ENCODE assay signal across 1 cellular context in the genomic region with DNA sequence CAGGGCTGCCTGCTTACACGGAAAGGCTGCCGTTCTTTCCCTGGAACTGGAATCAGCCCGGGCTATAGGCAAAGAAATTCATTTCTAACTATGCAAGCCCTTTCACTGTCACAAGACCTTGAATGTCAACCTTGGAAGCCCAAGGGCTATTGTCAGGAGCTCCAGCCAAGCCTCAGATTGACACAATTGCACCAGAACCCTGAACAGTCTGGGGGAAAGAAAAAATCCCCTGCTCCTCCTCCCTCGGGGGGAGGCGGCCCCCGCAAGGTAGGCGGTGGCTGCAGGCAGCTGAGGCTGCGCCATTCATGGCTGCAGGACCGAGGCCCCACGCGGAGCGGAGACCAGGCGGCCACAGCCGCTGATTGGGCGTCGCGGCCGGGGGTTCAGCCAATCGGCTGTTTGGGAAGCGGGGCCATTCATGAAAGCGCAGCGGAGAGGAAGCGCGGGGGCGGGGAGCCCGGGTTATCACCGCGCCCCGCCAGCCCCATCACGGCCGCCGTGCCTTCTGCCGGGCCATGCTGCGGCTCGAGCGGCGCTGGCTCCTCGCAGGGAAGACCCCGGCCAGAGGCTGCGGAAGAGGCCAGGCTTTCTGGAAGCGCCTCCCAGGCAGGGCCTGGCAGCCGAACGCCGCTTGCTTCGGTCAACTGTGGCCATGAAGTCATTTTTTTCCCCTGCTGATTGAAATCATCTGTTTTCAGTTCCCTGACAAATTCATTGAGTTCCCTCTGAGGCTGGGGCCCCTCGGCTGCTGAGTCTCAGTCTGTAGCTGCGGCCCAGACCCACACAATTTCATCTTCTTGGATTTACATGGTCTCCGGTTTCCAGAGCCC.
TF ChIP-seq lines count a peak whose summit lies in the region.

No MANE protein-coding gene starts in this region.

TF ChIP-seq in GM12878, 131 proteins besides CTCF, POLR2A, EP300 and RAD21 (continued from another document and continues in another):
- TF ChIP-seq, protein P1, sequence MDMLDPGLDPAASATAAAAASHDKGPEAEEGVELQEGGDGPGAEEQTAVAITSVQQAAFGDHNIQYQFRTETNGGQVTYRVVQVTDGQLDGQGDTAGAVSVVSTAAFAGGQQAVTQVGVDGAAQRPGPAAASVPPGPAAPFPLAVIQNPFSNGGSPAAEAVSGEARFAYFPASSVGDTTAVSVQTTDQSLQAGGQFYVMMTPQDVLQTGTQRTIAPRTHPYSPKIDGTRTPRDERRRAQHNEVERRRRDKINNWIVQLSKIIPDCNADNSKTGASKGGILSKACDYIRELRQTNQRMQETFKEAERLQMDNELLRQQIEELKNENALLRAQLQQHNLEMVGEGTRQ (IDR thresholded peaks at IDR 0.05; ENCODE audit: borderline replicate concordance, low read depth, low read length): no peak
- TF ChIP-seq SREBF2 (IDR thresholded peaks at IDR 0.05; ENCODE audit: low read length): no peak
- TF ChIP-seq RFX5 (IDR thresholded peaks at IDR 0.05; ENCODE audit: low read depth, low read length): peak; percentile 82; the same call in 1 of the 2 replicates
- no peak for TF ChIP-seq SREBF1 (IDR thresholded peaks at IDR 0.05; ENCODE audit: low read length)
- TF ChIP-seq CBX5 (IDR thresholded peaks at IDR 0.05; ENCODE audit: low read depth): no peak
- TF ChIP-seq FOXM1 (IDR thresholded peaks at IDR 0.05; ENCODE audit: low read depth, low read length): no peak
- TF ChIP-seq NR2F1 (conservative IDR thresholded peaks at IDR 0.05): peak; percentile 49
- TF ChIP-seq MXI1 (IDR thresholded peaks at IDR 0.05; ENCODE audit: low read depth, low read length): peak; percentile 12; the same call in 1 of the 2 replicates
- TF ChIP-seq BRCA1 (IDR thresholded peaks at IDR 0.05; ENCODE audit: low read depth, low read length): no peak
- TF ChIP-seq POLR2AphosphoS2 (IDR thresholded peaks at IDR 0.05; ENCODE audit: low read depth, low read length): no peak
- no peak for TF ChIP-seq KDM1A (IDR thresholded peaks at IDR 0.05; ENCODE audit: borderline replicate concordance)
- TF ChIP-seq SIN3A (IDR thresholded peaks at IDR 0.05; ENCODE audit: low read depth, low read length): no peak
- TF ChIP-seq EED (IDR thresholded peaks at IDR 0.05; ENCODE audit: low read depth): peak; percentile 89
- TF ChIP-seq TARDBP (IDR thresholded peaks at IDR 0.05; ENCODE audit: borderline replicate concordance): no peak
- TF ChIP-seq, protein P2, sequence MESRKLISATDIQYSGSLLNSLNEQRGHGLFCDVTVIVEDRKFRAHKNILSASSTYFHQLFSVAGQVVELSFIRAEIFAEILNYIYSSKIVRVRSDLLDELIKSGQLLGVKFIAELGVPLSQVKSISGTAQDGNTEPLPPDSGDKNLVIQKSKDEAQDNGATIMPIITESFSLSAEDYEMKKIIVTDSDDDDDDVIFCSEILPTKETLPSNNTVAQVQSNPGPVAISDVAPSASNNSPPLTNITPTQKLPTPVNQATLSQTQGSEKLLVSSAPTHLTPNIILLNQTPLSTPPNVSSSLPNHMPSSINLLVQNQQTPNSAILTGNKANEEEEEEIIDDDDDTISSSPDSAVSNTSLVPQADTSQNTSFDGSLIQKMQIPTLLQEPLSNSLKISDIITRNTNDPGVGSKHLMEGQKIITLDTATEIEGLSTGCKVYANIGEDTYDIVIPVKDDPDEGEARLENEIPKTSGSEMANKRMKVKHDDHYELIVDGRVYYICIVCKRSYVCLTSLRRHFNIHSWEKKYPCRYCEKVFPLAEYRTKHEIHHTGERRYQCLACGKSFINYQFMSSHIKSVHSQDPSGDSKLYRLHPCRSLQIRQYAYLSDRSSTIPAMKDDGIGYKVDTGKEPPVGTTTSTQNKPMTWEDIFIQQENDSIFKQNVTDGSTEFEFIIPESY (IDR thresholded peaks at IDR 0.05): no peak
- TF ChIP-seq CHD1 (IDR thresholded peaks at IDR 0.05; ENCODE audit: low read depth, low read length): no peak
- TF ChIP-seq CEBPB (IDR thresholded peaks at IDR 0.05; ENCODE audit: borderline replicate concordance in 1 of 2, low read depth in 2 of 2, low read length in 2 of 2): no peak
- TF ChIP-seq, protein P3, sequence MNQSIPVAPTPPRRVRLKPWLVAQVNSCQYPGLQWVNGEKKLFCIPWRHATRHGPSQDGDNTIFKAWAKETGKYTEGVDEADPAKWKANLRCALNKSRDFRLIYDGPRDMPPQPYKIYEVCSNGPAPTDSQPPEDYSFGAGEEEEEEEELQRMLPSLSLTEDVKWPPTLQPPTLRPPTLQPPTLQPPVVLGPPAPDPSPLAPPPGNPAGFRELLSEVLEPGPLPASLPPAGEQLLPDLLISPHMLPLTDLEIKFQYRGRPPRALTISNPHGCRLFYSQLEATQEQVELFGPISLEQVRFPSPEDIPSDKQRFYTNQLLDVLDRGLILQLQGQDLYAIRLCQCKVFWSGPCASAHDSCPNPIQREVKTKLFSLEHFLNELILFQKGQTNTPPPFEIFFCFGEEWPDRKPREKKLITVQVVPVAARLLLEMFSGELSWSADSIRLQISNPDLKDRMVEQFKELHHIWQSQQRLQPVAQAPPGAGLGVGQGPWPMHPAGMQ (IDR thresholded peaks at IDR 0.05; ENCODE audit: borderline replicate concordance): no peak
- TF ChIP-seq HCFC1 (IDR thresholded peaks at IDR 0.05; ENCODE audit: low read length): no peak
- TF ChIP-seq TCF3 (IDR thresholded peaks at IDR 0.05; ENCODE audit: borderline replicate concordance, insufficient read depth, low read depth, low read length): no peak
- TF ChIP-seq, protein P4, sequence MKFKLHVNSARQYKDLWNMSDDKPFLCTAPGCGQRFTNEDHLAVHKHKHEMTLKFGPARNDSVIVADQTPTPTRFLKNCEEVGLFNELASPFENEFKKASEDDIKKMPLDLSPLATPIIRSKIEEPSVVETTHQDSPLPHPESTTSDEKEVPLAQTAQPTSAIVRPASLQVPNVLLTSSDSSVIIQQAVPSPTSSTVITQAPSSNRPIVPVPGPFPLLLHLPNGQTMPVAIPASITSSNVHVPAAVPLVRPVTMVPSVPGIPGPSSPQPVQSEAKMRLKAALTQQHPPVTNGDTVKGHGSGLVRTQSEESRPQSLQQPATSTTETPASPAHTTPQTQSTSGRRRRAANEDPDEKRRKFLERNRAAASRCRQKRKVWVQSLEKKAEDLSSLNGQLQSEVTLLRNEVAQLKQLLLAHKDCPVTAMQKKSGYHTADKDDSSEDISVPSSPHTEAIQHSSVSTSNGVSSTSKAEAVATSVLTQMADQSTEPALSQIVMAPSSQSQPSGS (IDR thresholded peaks at IDR 0.05; ENCODE audit: low read length): peak; percentile 76
- TF ChIP-seq, protein P5, sequence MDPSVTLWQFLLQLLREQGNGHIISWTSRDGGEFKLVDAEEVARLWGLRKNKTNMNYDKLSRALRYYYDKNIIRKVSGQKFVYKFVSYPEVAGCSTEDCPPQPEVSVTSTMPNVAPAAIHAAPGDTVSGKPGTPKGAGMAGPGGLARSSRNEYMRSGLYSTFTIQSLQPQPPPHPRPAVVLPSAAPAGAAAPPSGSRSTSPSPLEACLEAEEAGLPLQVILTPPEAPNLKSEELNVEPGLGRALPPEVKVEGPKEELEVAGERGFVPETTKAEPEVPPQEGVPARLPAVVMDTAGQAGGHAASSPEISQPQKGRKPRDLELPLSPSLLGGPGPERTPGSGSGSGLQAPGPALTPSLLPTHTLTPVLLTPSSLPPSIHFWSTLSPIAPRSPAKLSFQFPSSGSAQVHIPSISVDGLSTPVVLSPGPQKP (IDR thresholded peaks at IDR 0.05; ENCODE audit: low read depth, low read length): no peak
- TF ChIP-seq, protein P6, sequence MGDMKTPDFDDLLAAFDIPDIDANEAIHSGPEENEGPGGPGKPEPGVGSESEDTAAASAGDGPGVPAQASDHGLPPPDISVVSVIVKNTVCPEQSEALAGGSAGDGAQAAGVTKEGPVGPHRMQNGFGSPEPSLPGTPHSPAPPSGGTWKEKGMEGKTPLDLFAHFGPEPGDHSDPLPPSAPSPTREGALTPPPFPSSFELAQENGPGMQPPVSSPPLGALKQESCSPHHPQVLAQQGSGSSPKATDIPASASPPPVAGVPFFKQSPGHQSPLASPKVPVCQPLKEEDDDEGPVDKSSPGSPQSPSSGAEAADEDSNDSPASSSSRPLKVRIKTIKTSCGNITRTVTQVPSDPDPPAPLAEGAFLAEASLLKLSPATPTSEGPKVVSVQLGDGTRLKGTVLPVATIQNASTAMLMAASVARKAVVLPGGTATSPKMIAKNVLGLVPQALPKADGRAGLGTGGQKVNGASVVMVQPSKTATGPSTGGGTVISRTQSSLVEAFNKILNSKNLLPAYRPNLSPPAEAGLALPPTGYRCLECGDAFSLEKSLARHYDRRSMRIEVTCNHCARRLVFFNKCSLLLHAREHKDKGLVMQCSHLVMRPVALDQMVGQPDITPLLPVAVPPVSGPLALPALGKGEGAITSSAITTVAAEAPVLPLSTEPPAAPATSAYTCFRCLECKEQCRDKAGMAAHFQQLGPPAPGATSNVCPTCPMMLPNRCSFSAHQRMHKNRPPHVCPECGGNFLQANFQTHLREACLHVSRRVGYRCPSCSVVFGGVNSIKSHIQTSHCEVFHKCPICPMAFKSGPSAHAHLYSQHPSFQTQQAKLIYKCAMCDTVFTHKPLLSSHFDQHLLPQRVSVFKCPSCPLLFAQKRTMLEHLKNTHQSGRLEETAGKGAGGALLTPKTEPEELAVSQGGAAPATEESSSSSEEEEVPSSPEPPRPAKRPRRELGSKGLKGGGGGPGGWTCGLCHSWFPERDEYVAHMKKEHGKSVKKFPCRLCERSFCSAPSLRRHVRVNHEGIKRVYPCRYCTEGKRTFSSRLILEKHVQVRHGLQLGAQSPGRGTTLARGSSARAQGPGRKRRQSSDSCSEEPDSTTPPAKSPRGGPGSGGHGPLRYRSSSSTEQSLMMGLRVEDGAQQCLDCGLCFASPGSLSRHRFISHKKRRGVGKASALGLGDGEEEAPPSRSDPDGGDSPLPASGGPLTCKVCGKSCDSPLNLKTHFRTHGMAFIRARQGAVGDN (IDR thresholded peaks at IDR 0.05): peak; percentile 30
- TF ChIP-seq HDAC6 (IDR thresholded peaks at IDR 0.05; ENCODE audit: unreplicated experiment): no peak
- no peak for TF ChIP-seq BACH1 (IDR thresholded peaks at IDR 0.05; ENCODE audit: borderline replicate concordance)
- no peak for TF ChIP-seq GABPA (IDR thresholded peaks at IDR 0.05; ENCODE audit: low read depth)
- TF ChIP-seq YBX1 (IDR thresholded peaks at IDR 0.05): no peak
- TF ChIP-seq CREM (IDR thresholded peaks at IDR 0.05; ENCODE audit: low read depth): peak; percentile 79
- no peak for TF ChIP-seq ZNF622 (IDR thresholded peaks at IDR 0.05)
- no peak for TF ChIP-seq CHD4 (IDR thresholded peaks at IDR 0.05)
- TF ChIP-seq JUND (IDR thresholded peaks at IDR 0.05; ENCODE audit: low read depth, low read length): 0 out of 2 replicates have a peak, but pooled peaks have one; percentile 18
- TF ChIP-seq, protein P7, sequence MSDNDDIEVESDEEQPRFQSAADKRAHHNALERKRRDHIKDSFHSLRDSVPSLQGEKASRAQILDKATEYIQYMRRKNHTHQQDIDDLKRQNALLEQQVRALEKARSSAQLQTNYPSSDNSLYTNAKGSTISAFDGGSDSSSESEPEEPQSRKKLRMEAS (IDR thresholded peaks at IDR 0.05; ENCODE audit: low read depth, low read length): peak; percentile 54; the same call in 1 of the 2 replicates
- TF ChIP-seq BCL11A (IDR thresholded peaks at IDR 0.05; ENCODE audit: low read depth, low read length): peak; percentile 72
- TF ChIP-seq, protein P8, sequence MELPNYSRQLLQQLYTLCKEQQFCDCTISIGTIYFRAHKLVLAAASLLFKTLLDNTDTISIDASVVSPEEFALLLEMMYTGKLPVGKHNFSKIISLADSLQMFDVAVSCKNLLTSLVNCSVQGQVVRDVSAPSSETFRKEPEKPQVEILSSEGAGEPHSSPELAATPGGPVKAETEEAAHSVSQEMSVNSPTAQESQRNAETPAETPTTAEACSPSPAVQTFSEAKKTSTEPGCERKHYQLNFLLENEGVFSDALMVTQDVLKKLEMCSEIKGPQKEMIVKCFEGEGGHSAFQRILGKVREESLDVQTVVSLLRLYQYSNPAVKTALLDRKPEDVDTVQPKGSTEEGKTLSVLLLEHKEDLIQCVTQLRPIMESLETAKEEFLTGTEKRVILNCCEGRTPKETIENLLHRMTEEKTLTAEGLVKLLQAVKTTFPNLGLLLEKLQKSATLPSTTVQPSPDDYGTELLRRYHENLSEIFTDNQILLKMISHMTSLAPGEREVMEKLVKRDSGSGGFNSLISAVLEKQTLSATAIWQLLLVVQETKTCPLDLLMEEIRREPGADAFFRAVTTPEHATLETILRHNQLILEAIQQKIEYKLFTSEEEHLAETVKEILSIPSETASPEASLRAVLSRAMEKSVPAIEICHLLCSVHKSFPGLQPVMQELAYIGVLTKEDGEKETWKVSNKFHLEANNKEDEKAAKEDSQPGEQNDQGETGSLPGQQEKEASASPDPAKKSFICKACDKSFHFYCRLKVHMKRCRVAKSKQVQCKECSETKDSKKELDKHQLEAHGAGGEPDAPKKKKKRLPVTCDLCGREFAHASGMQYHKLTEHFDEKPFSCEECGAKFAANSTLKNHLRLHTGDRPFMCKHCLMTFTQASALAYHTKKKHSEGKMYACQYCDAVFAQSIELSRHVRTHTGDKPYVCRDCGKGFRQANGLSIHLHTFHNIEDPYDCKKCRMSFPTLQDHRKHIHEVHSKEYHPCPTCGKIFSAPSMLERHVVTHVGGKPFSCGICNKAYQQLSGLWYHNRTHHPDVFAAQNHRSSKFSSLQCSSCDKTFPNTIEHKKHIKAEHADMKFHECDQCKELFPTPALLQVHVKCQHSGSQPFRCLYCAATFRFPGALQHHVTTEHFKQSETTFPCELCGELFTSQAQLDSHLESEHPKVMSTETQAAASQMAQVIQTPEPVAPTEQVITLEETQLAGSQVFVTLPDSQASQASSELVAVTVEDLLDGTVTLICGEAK (IDR thresholded peaks at IDR 0.05; ENCODE audit: borderline replicate concordance): no peak
- no peak for TF ChIP-seq MEF2B (IDR thresholded peaks at IDR 0.05; ENCODE audit: partially characterized antibody, poor library complexity, severe bottlenecking)
- TF ChIP-seq, protein P9, sequence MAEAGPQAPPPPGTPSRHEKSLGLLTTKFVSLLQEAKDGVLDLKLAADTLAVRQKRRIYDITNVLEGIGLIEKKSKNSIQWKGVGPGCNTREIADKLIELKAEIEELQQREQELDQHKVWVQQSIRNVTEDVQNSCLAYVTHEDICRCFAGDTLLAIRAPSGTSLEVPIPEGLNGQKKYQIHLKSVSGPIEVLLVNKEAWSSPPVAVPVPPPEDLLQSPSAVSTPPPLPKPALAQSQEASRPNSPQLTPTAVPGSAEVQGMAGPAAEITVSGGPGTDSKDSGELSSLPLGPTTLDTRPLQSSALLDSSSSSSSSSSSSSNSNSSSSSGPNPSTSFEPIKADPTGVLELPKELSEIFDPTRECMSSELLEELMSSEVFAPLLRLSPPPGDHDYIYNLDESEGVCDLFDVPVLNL (IDR thresholded peaks at IDR 0.05; ENCODE audit: low read depth, low read length): no peak
- TF ChIP-seq EZH2 (IDR thresholded peaks at IDR 0.05; ENCODE audit: borderline replicate concordance, control insufficient read depth, low read depth, low read length): no peak
- peak; percentile 89 for TF ChIP-seq IKZF1 (conservative IDR thresholded peaks at IDR 0.05)
- no peak for TF ChIP-seq FOS (IDR thresholded peaks at IDR 0.05; ENCODE audit: borderline replicate concordance, extremely low read depth, insufficient read length)
- no peak for TF ChIP-seq TCF7 (IDR thresholded peaks at IDR 0.05; ENCODE audit: borderline replicate concordance)
- TF ChIP-seq RCOR1 (conservative IDR thresholded peaks at IDR 0.05; ENCODE audit: low read depth, low read length): 0 out of 2 replicates have a peak, but pooled peaks have one; percentile 52
